In the genomic region with DNA sequence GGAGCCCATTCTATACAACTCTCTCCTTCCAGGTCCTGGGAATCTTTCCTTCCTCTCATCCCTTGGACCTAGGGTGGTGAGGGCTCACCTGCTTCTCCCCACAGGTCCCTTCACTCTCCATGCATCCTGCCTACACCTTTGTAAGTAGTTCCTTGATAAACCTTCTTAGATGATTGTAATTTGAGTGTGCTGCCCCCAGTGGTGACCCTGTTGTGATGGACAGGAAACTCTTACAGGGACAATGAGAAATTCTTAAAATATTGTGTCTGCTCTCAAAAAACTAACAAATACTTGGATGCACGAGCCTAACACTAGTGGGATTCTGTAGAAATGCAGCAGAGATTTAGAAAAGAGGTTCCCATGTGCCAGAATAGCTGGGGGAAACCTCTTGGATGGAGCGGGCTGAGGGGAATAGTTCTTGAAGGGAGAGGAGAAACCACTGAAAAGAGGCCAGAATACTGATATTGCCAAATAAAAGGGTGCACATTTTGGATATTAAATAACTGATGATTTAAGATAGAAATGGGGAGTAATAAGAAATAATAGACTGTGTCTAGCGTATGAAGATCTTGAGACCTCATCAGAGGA, we compare ENCODE assay signal across 9 cellular contexts. TPM values are rescaled to one million over a fixed set of nuclear protein-coding genes. Genes with fewer than 3 reads are reported as not detected.
DNase-seq lines count a peak whose midpoint lies in the region; ATAC-seq, FAIRE-seq and TF ChIP-seq lines count a peak whose summit lies in the region.
"Had no signal": no experiment of that assay in that cellular context is flagged by ENCODE, and none has a peak within 500 bp of the region (broad histone marks: within the 10 kb centered on the region; RNA-seq: fewer than 3 reads in every experiment).

No MANE protein-coding gene starts in this region.

- H3K36me3 Mint-ChIP-seq in Caco-2 (ENCODE audit: insufficient read depth, unreplicated experiment) (peaks cover 1% of the 10 kb centered on the region), T-helper 17 cell (ENCODE audit: low read depth) (no peaks in the 10 kb centered on the region)

- ATAC-seq in T-helper 17 cell: peak; percentile 68
- no peak for ATAC-seq in GM21723 (IDR thresholded peaks at IDR 0.05; ENCODE audit: unreplicated experiment)

- H3K27me3 ChIP-seq in Caco-2 (replicated peaks; ENCODE audit: control insufficient read depth, insufficient read depth, low read length): no peaks in the 10 kb centered on the region

- TF ChIP-seq CTCF in Caco-2 (IDR thresholded peaks at IDR 0.05; ENCODE audit: insufficient read depth in 1 of 2, low read depth in 1 of 2, low read length in 1 of 2, severe bottlenecking in 1 of 2, unreplicated experiment in 1 of 2): peak; percentile 56 to 62

- H3K27me3 Mint-ChIP-seq in Caco-2 (ENCODE audit: insufficient read depth, unreplicated experiment): no peaks in the 10 kb centered on the region
- no peaks in the 10 kb centered on the region for H3K27me3 Mint-ChIP-seq in T-helper 17 cell

- H3K36me3 ChIP-seq in Caco-2 (ENCODE audit: control insufficient read depth, insufficient read depth, low read length): no peaks in the 10 kb centered on the region

- FAIRE-seq in frontal cortex (lab: Jason Lieb, UNC): no peak
- FAIRE-seq: colon had no signal

- DNase-seq in Caco-2: peak in 1 of 2 experiments; percentile 36
- DNase-seq in HEK293T (ENCODE audit: extremely low spot score): peak; percentile 35
- DNase-seq in T-helper 17 cell: no peak
- DNase-seq in iPS-NIHi11 (ENCODE audit: low spot score): peak; percentile 19
- DNase-seq in frontal cortex (ENCODE audit: low spot score in 2 of 2): no peak
- no peak for DNase-seq in kidney glomerular epithelial cell (lab: John Stamatoyannopoulos, UW)
- no peak for DNase-seq in T1000 (lab: John Stamatoyannopoulos, UW)

- CTCF ChIA-PET in Caco-2 (lab: Charles Lee) (no interaction called here), HEK293T (lab: Yijun Ruan, JAX) (interaction anchor here (0.5 to 1.4 kb wide), 6 partner anchors 8 to 589 kb away, joined by 3 to 7 read pairs (median 3); no protein-coding TSS in a partner anchor)

- POLR2A ChIA-PET in Caco-2 (lab: Charles Lee): no interaction called here
- POLR2A ChIA-PET in HEK293T (lab: Yijun Ruan, JAX): interaction anchor here (1.3 kb wide), 1 partner anchor 287 kb away, joined by 4 read pairs; no protein-coding TSS in a partner anchor

- H3K4me3 ChIP-seq in Caco-2 (ENCODE audit: low read depth, low read length): no peak overlapping the region

- intact Hi-C loops in Caco-2 (cut with micrococcal nuclease; ENCODE audit: unreplicated experiment): no loop called here

- no peaks in the 10 kb centered on the region for H3K9me3 Mint-ChIP-seq in Caco-2 (ENCODE audit: unreplicated experiment)

- no peak overlapping the region for H3K27ac Mint-ChIP-seq in Caco-2 (ENCODE audit: unreplicated experiment)
- no peak overlapping the region for H3K27ac Mint-ChIP-seq in T-helper 17 cell

- BruUV-seq in Caco-2 (replicated peaks; lab: Mats Ljungman, UMichigan): no TSS peak

- H3K9me3 ChIP-seq in Caco-2 (no peaks in the 10 kb centered on the region), T-helper 17 cell (ENCODE audit: control insufficient read depth, low read length, poor library complexity, severe bottlenecking) (no peaks in the 10 kb centered on the region)

- 0 out of 2 replicates have a peak, but pooled peaks cover 3% of the 10 kb centered on the region for H3K4me1 ChIP-seq in Caco-2

- H3K4me1 Mint-ChIP-seq in Caco-2 (ENCODE audit: low read depth, unreplicated experiment): no peaks in the 10 kb centered on the region
- H3K4me1 Mint-ChIP-seq in T-helper 17 cell: peaks cover 7% of the 10 kb centered on the region

- H3K4me3 Mint-ChIP-seq in Caco-2 (ENCODE audit: unreplicated experiment): no peak overlapping the region
- no peak overlapping the region for H3K4me3 Mint-ChIP-seq in T-helper 17 cell

TF ChIP-seq in HEK293T, 16 proteins besides CTCF, POLR2A, EP300 and RAD21:
- no peak for TF ChIP-seq FOXA1 (IDR thresholded peaks at IDR 0.05)
- TF ChIP-seq, protein P1, sequence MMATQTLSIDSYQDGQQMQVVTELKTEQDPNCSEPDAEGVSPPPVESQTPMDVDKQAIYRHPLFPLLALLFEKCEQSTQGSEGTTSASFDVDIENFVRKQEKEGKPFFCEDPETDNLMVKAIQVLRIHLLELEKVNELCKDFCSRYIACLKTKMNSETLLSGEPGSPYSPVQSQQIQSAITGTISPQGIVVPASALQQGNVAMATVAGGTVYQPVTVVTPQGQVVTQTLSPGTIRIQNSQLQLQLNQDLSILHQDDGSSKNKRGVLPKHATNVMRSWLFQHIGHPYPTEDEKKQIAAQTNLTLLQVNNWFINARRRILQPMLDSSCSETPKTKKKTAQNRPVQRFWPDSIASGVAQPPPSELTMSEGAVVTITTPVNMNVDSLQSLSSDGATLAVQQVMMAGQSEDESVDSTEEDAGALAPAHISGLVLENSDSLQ (IDR thresholded peaks at IDR 0.05): peak; percentile 73

RNA-seq across cellular contexts. Expression of a gene that starts 6.7 kb away (rescaled TPM):
- total RNA-seq in Caco-2 (2022): 29.8 and 31.5 TPM in 2 replicates
- 10 to 100 TPM; 10.5 to 10.6 TPM for total RNA-seq in T-helper 17 cell
- total RNA-seq in frontal cortex: 11.0 TPM

Comparison
In these comparisons a context has a peak if more than half of its experiments do, and no peak if none do; other contexts are left out.
1. DNase-seq: peak in HEK293T (single experiment) and iPS-NIHi11 (single experiment); none in T-helper 17 cell (0 of 3), frontal cortex (0 of 2), kidney glomerular epithelial cell (single experiment) and T1000 (single experiment).